In the genomic region with DNA sequence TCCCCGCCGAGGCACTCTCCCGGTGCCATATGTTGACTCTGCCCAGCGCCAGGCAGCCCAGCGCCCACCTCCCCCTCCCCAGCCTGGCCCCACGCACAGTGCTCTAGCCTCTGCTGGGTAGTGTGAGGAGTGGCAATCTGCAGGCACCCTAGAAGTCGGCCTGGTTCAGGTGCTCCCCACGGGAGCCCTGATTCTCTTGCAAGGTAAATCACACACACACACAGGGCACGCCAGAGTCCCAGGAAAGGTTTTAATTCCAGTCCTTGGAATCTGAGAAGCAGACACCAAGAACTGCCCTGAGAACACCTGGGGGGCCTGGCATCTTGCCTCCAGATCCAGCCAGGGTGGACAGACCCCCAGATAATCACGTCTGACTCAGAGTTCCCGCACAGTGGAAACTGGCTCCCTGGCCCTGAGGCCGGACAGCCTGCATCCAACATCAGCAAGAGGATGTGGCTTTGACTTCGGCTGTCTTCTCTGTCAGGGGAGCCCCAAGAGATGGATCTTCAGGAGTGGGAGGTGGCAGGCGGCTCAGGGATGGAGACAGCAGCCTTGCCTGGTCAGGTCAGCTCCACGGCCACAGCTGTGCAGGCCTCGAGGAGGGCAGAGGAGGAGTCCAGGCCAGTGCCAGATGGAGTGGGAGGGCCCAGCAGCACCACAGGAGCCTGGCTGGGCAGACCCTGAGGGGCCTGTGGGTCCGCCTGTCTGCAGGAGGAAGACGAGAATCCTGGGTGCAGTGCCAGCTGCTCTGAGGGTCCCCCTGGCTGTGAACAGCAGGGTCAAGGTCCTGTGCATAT, we compare ENCODE assay signal across 11 cellular contexts. TPM values are rescaled to one million over a fixed set of nuclear protein-coding genes. Genes with fewer than 3 reads are reported as not detected.
A peak's percentile ranks its signal among the peaks of the same experiment; 100 is the strongest.
DNase-seq lines count a peak whose midpoint lies in the region; ATAC-seq and TF ChIP-seq lines count a peak whose summit lies in the region.
"Had no signal": no experiment of that assay in that cellular context is flagged by ENCODE, and none has a peak within 500 bp of the region (broad histone marks: within the 10 kb centered on the region; RNA-seq: fewer than 3 reads in every experiment).

No MANE protein-coding gene starts in this region.

- intact Hi-C loops in Right ventricle myocardium superior (cut with DNase I), result no loop called here
- intact Hi-C loops in cardiac septum (cut with DNase I), result no loop called here
- intact Hi-C loops in ascending aorta (cut with DNase I), result no loop called here
- intact Hi-C loops in vagina (cut with DNase I), result no loop called here

- H3K4me1 ChIP-seq in ascending aorta (peaks cover 13 to 23% of the 10 kb centered on the region in 2 donors), vagina (peaks cover 49% of the 10 kb centered on the region)

- TF ChIP-seq CTCF in ascending aorta (IDR thresholded peaks at IDR 0.05) (no peak), kidney epithelial cell (IDR thresholded peaks at IDR 0.05; ENCODE audit: insufficient read depth, low read length, poor library complexity, severe bottlenecking) (peak; percentile 2), vagina (IDR thresholded peaks at IDR 0.05) (no peak)

- H3K27me3 ChIP-seq in ascending aorta (no peaks in the 10 kb centered on the region), kidney epithelial cell (ENCODE audit: control insufficient read depth, insufficient read depth, low read length) (no peaks in the 10 kb centered on the region), vagina (no peaks in the 10 kb centered on the region)
- H3K27me3 ChIP-seq: adrenal gland had no signal

- peak; percentile 41 for DNase-seq in Right ventricle myocardium superior
- DNase-seq in cardiac septum (ENCODE audit: low spot score), result no peak
- DNase-seq in ascending aorta (ENCODE audit: low spot score in 2 of 2), result no peak
- no peak for DNase-seq in kidney epithelial cell (ENCODE audit: low read depth)
- no peak for DNase-seq in vagina (ENCODE audit: extremely low spot score in 2 of 2)
- DNase-seq in kidney glomerular epithelial cell (lab: John Stamatoyannopoulos, UW), result no peak
- DNase-seq: naive B cell had no signal

- H3K4me3 ChIP-seq in ascending aorta (no peak overlapping the region), kidney epithelial cell (ENCODE audit: low read depth, low read length) (no peak overlapping the region), vagina (peak overlapping the region in 1 of 2 donors; percentile 52)

- H3K9me3 ChIP-seq in ascending aorta (no peaks in the 10 kb centered on the region), vagina (no peaks in the 10 kb centered on the region)
- H3K9me3 ChIP-seq: adrenal gland, thoracic aorta had no signal

- TF ChIP-seq POLR2A in vagina (IDR thresholded peaks at IDR 0.05), result no peak

- ATAC-seq in Right ventricle myocardium superior (ENCODE audit: poor library complexity) (no peak), GM19324 (IDR thresholded peaks at IDR 0.05; ENCODE audit: low FRiP score, unreplicated experiment) (no peak), HG03378 (IDR thresholded peaks at IDR 0.05; ENCODE audit: unreplicated experiment) (no peak)

- H3K27ac ChIP-seq in ascending aorta, result peak overlapping the region; percentile 42 to 73
- H3K27ac ChIP-seq in vagina, result peak overlapping the region; percentile 67

- H3K36me3 ChIP-seq in ascending aorta (peaks cover 45 to 48% of the 10 kb centered on the region in 2 donors), kidney epithelial cell (ENCODE audit: control insufficient read depth, insufficient read depth, low read length) (peaks cover 3% of the 10 kb centered on the region), vagina (peaks cover 0 to 51% of the 10 kb centered on the region in 2 donors)

RNA-seq across cellular contexts. Expression of a gene that starts 1.1 kb away (rescaled TPM):
- total RNA-seq in Right ventricle myocardium superior (1.0 TPM), cardiac septum (2.2 TPM), ascending aorta (28.5 TPM), kidney epithelial cell (3.1 and 3.8 TPM in 2 replicates), vagina (19.2 TPM)

RNA-seq across cellular contexts. Expression of a gene that starts 7.6 kb away (rescaled TPM):
- total RNA-seq in Right ventricle myocardium superior (15.1 TPM), cardiac septum (14.6 TPM), ascending aorta (24.8 TPM), kidney epithelial cell (84.9 and 86.5 TPM in 2 replicates), vagina (37.1 TPM)

RNA-seq across cellular contexts. Expression of a gene that starts 10.1 kb away (rescaled TPM):
- total RNA-seq in Right ventricle myocardium superior (51.3 TPM), cardiac septum (31.6 TPM), ascending aorta (64.2 TPM), kidney epithelial cell (20.3 and 20.4 TPM in 2 replicates), vagina (25.0 TPM)

RNA-seq across cellular contexts. Expression of a gene that starts 20.5 kb away (rescaled TPM):
- total RNA-seq in Right ventricle myocardium superior (15.7 TPM), cardiac septum (9.7 TPM), ascending aorta (193 TPM), kidney epithelial cell (0.07 and 0.17 TPM in 2 replicates), vagina (45.2 TPM)

RNA-seq across cellular contexts. Expression of a gene that starts 34.3 kb away (rescaled TPM):
- total RNA-seq in Right ventricle myocardium superior, result 16.3 TPM
- 8.8 TPM for total RNA-seq in cardiac septum
- not detected for total RNA-seq in ascending aorta
- 5.5 and 7.7 TPM in 2 replicates for total RNA-seq in kidney epithelial cell
- total RNA-seq in vagina, result 4.2 TPM
